Comparison of ENCODE assay signal across 12 cellular contexts in genomic region chr4:3645711-3646221, GRCh38.
"Had no signal": no experiment of that assay in that cellular context is flagged by ENCODE, and none has a peak within 500 bp of the region (broad histone marks: within the 10 kb centered on the region; RNA-seq: fewer than 3 reads in every experiment).

No MANE protein-coding gene starts in this region.

- H3K36me3 ChIP-seq: gastrocnemius medialis, heart right ventricle, left lung had no signal

- H3K79me2 ChIP-seq: parathyroid adenoma had no signal

- H3K4me1 ChIP-seq: gastrocnemius medialis, heart right ventricle, left lung, parathyroid adenoma had no signal

- DNase-seq: activated CD4-positive, alpha-beta T cell treated with anti-CD3 and anti-CD28 coated beads for 48 hours; activated naive CD4-positive, alpha-beta T cell treated with anti-CD3 and anti-CD28 coated beads for 36 hours; central memory CD4-positive, alpha-beta T cell; effector memory CD4-positive, alpha-beta T cell; heart right ventricle; islet precursor cell; stimulated activated CD4-positive, alpha-beta T cell treated with anti-CD3 and anti-CD28 coated beads, Interleukin-1b, Interleukin-23, amount 100 ng/mL, for 48 hours; stimulated activated naive B cell treated with anti-CD40 and anti-IgM and Interleukin-4, amounts not matched to agents 10 μg/mL and 1 μg/mL and 100 μg/mL, for 72 hours; substantia nigra had no signal

- H3K9me3 ChIP-seq: gastrocnemius medialis, heart right ventricle, left lung had no signal

- H2AFZ ChIP-seq: parathyroid adenoma had no signal

- ATAC-seq: gastrocnemius medialis; heart right ventricle; stimulated activated naive B cell treated with anti-CD40 and anti-IgM and Interleukin-4, amounts not matched to agents 10 μg/mL and 1 μg/mL and 100 μg/mL, for 72 hours had no signal

- H3K27ac ChIP-seq: gastrocnemius medialis, heart right ventricle, left lung, parathyroid adenoma had no signal

- H3K4me3 ChIP-seq: gastrocnemius medialis, heart right ventricle, left lung had no signal

- H3K9ac ChIP-seq: parathyroid adenoma had no signal
